19 cellular contexts compared by ENCODE assay signal in genomic region chr2:223036756-223037432, GRCh38. TPM values are rescaled to one million over a fixed set of nuclear protein-coding genes. Genes with fewer than 3 reads are reported as not detected.
DNase-seq lines count a peak whose midpoint lies in the region; ATAC-seq, FAIRE-seq and TF ChIP-seq lines count a peak whose summit lies in the region.
"Had no signal": no experiment of that assay in that cellular context is flagged by ENCODE, and none has a peak within 500 bp of the region (broad histone marks: within the 10 kb centered on the region; RNA-seq: fewer than 3 reads in every experiment).

No MANE protein-coding gene starts in this region.

- TF ChIP-seq CTCF in GM23338 (conservative IDR thresholded peaks at IDR 0.05; ENCODE audit: low read depth in 2 of 2) = no peak
- no peak for TF ChIP-seq CTCF in WTC11 (IDR thresholded peaks at IDR 0.05)
- TF ChIP-seq CTCF in body of pancreas (IDR thresholded peaks at IDR 0.05) = no peak

- peak overlapping the region; percentile 83 for H4K91ac ChIP-seq in trophoblast cell (ENCODE audit: low read depth, low read length)

- H2BK120ac ChIP-seq in trophoblast cell (ENCODE audit: insufficient read depth, low read length, poor library complexity) = peak overlapping the region; percentile 56

- 0 out of 2 replicates have a peak overlapping the region, but pooled peaks have one; percentile 1 for H3K4me2 ChIP-seq in GM23338
- no peak overlapping the region for H3K4me2 ChIP-seq in trophoblast cell (ENCODE audit: low read length)
- H3K4me2 ChIP-seq: BLaER1 treated with 17β-estradiol and CSF1 and Interleukin-3, amounts not matched to agents 10 nM and 100 nM had no signal

- peak overlapping the region; percentile 66; the same call in 1 of the 2 replicates for H3K27ac Mint-ChIP-seq in GM23338
- peak overlapping the region; percentile 87 for H3K27ac Mint-ChIP-seq in WTC11
- H3K27ac Mint-ChIP-seq: CD4-positive, CD25-positive, alpha-beta regulatory T cell had no signal

- POLR2A ChIA-PET in WTC11 (lab: Charles Lee) = no interaction called here

- peaks cover 15% of the 10 kb centered on the region; the same call in 1 of the 2 replicates for H3K9me3 ChIP-seq in iPS-20b (ENCODE audit: insufficient read depth, low read depth, low read length)
- H3K9me3 ChIP-seq in trophoblast cell (ENCODE audit: insufficient read depth, low read depth, low read length) = peaks cover 5% of the 10 kb centered on the region
- no peaks in the 10 kb centered on the region for H3K9me3 ChIP-seq in body of pancreas
- H3K9me3 ChIP-seq: HAP-1 had no signal

- H2AK5ac ChIP-seq in trophoblast cell (ENCODE audit: low read length) = no peak overlapping the region

- no peak overlapping the region for H4K12ac ChIP-seq in trophoblast cell (ENCODE audit: low read depth, low read length)

- peaks cover 32% of the 10 kb centered on the region for H3K4me1 ChIP-seq in GM23338 (ENCODE audit: insufficient read depth)
- H3K4me1 ChIP-seq in iPS-20b (ENCODE audit: insufficient read depth, low read length) = peaks cover 30% of the 10 kb centered on the region; the same call in 1 of the 2 replicates
- peaks cover 6 to 14% of the 10 kb centered on the region in 2 experiments for H3K4me1 ChIP-seq in trophoblast cell (ENCODE audit: control insufficient read depth in 1 of 2, insufficient read depth in 2 of 2, low read length in 2 of 2)
- peaks cover 7% of the 10 kb centered on the region for H3K4me1 ChIP-seq in body of pancreas
- H3K4me1 ChIP-seq: HAP-1 had no signal

- peak overlapping the region; percentile 32; the same call in 1 of the 2 replicates for H3K9ac ChIP-seq in iPS-20b (ENCODE audit: low read depth, low read length)
- no peak overlapping the region for H3K9ac ChIP-seq in trophoblast cell (ENCODE audit: low read length)
- H3K9ac ChIP-seq: BLaER1 treated with 17β-estradiol and CSF1 and Interleukin-3, amounts not matched to agents 10 nM and 100 nM had no signal

- TF ChIP-seq POLR2A in body of pancreas (IDR thresholded peaks at IDR 0.05) (no peak), GM12891 (IDR thresholded peaks at IDR 0.05; ENCODE audit: low read depth, low read length) (no peak)

- H3K36me3 Mint-ChIP-seq in GM23338 (ENCODE audit: low read depth) (peaks cover 44% of the 10 kb centered on the region), WTC11 (peaks cover 34% of the 10 kb centered on the region)
- H3K36me3 Mint-ChIP-seq: CD4-positive, CD25-positive, alpha-beta regulatory T cell had no signal

- intact Hi-C loops in body of pancreas (cut with DNase I) = no loop called here

- H3K79me1 ChIP-seq in trophoblast cell (ENCODE audit: low read length) = peaks cover 23% of the 10 kb centered on the region

- WGBS in trophoblast cell (ENCODE audit: extremely low coverage, insufficient coverage, insufficient read length) = no CpG with 5 or more reads among the region's 3 CpGs
- WGBS in body of pancreas, 2 donors = 68 to 71% methylated on average over 3 of the region's 3 CpGs

- CTCF ChIA-PET in WTC11 (lab: Charles Lee) = no interaction called here

- H4K20me1 ChIP-seq in GM23338 (replicated peaks; ENCODE audit: insufficient read depth) = no peaks in the 10 kb centered on the region
- H4K20me1 ChIP-seq: BLaER1 treated with 17β-estradiol and CSF1 and Interleukin-3, amounts not matched to agents 10 nM and 100 nM had no signal

- H3K9me2 ChIP-seq in GM23338 (ENCODE audit: insufficient read depth) = peaks cover 16% of the 10 kb centered on the region

- H3K79me2 ChIP-seq in GM23338 (replicated peaks; ENCODE audit: insufficient read depth) (no peaks in the 10 kb centered on the region), trophoblast cell (ENCODE audit: control insufficient read depth, insufficient read depth, low read length, poor library complexity) (no peaks in the 10 kb centered on the region)

- H3K14ac ChIP-seq in trophoblast cell (ENCODE audit: low read length) = no peak overlapping the region

- H3K4me3 Mint-ChIP-seq in GM23338 (no peak overlapping the region), WTC11 (peak overlapping the region; percentile 10)
- H3K4me3 Mint-ChIP-seq: CD4-positive, CD25-positive, alpha-beta regulatory T cell had no signal

- H3K27me3 ChIP-seq in GM23338 (ENCODE audit: insufficient read depth) (no peaks in the 10 kb centered on the region), iPS-20b (ENCODE audit: insufficient read depth, low read length) (no peaks in the 10 kb centered on the region), trophoblast cell (ENCODE audit: insufficient read depth, low read length) (no peaks in the 10 kb centered on the region), body of pancreas (no peaks in the 10 kb centered on the region)
- H3K27me3 ChIP-seq: BLaER1 treated with 17β-estradiol and CSF1 and Interleukin-3, amounts not matched to agents 10 nM and 100 nM had no signal

- H3F3A ChIP-seq in GM23338 (replicated peaks; ENCODE audit: low read depth) = no peaks in the 10 kb centered on the region

- H3K9me3 Mint-ChIP-seq in GM23338 = peaks cover 32% of the 10 kb centered on the region
- H3K9me3 Mint-ChIP-seq in WTC11 = peaks cover 39% of the 10 kb centered on the region

- DNase-seq in GM23338 (ENCODE audit: low spot score) = no peak
- DNase-seq in WTC11 (ENCODE audit: low spot score) = peak; percentile 13
- no peak for DNase-seq in trophoblast cell
- no peak for DNase-seq in superior temporal gyrus (ENCODE audit: extremely low spot score)
- no peak for DNase-seq in body of pancreas
- DNase-seq in GM12891 (ENCODE audit: insufficient read length, low spot score) = no peak
- DNase-seq: ACHN; CD4-positive, CD25-positive, alpha-beta regulatory T cell; DMS 273 treated with DMSO at 0.1 percent for 48 hours; DMS79 had no signal

- H3K4me1 Mint-ChIP-seq in GM23338 = peaks cover 54% of the 10 kb centered on the region
- peaks cover 67% of the 10 kb centered on the region for H3K4me1 Mint-ChIP-seq in WTC11
- H3K4me1 Mint-ChIP-seq: CD4-positive, CD25-positive, alpha-beta regulatory T cell had no signal

- no peak overlapping the region for H4K8ac ChIP-seq in trophoblast cell (ENCODE audit: low read depth, low read length)

- no peak overlapping the region for H3K4me3 ChIP-seq in GM23338
- H3K4me3 ChIP-seq in iPS-20b (ENCODE audit: low read length) = peak overlapping the region; percentile 39; the same call in 1 of the 2 replicates
- no peak overlapping the region for H3K4me3 ChIP-seq in trophoblast cell (ENCODE audit: low read depth, low read length)
- no peak overlapping the region for H3K4me3 ChIP-seq in body of pancreas
- H3K4me3 ChIP-seq: BLaER1 treated with 17β-estradiol and CSF1 and Interleukin-3, amounts not matched to agents 10 nM and 100 nM; HAP-1 had no signal

- H3K27me3 Mint-ChIP-seq in GM23338 (ENCODE audit: insufficient read depth, low read depth, poor library complexity) (peaks cover 8% of the 10 kb centered on the region), WTC11 (ENCODE audit: low read depth) (peaks cover 13% of the 10 kb centered on the region)

- ATAC-seq in GM23338 (peak; percentile 83), WTC11 (peak; percentile 74), body of pancreas (no peak), GM18498 (IDR thresholded peaks at IDR 0.05; ENCODE audit: unreplicated experiment) (no peak)
- ATAC-seq: HepG2 had no signal

- H3K18ac ChIP-seq in trophoblast cell (ENCODE audit: low read length) = no peak overlapping the region

- no peak for FAIRE-seq in GM12891 (lab: Jason Lieb, UNC)
- FAIRE-seq: G401.6, GM12892, GM19239, HepG2 had no signal

- H3K27ac ChIP-seq in GM23338 (ENCODE audit: low read depth) (no peak overlapping the region), iPS-20b (ENCODE audit: low read length) (peak overlapping the region; percentile 70), trophoblast cell (ENCODE audit: low read depth, low read length) (peak overlapping the region; percentile 86), body of pancreas (no peak overlapping the region)
- H3K27ac ChIP-seq: BLaER1 treated with 17β-estradiol and CSF1 and Interleukin-3, amounts not matched to agents 10 nM and 100 nM had no signal

- no peak overlapping the region; the same call in 1 of the 2 replicates for H2AFZ ChIP-seq in GM23338
- H2AFZ ChIP-seq in trophoblast cell (ENCODE audit: insufficient read depth, low read length, poor library complexity) = no peak overlapping the region

- no peak overlapping the region for H3K23ac ChIP-seq in trophoblast cell (ENCODE audit: low read length)

- H3K36me3 ChIP-seq in GM23338 (ENCODE audit: insufficient read depth) (peaks cover 5% of the 10 kb centered on the region; the same call in 1 of the 2 replicates), iPS-20b (ENCODE audit: insufficient read depth, low read depth, low read length) (no peaks in the 10 kb centered on the region), trophoblast cell (ENCODE audit: control insufficient read depth in 1 of 2, insufficient read depth in 2 of 2, low read length in 2 of 2) (peaks cover 0 to 3% of the 10 kb centered on the region in 2 experiments), body of pancreas (replicated peaks in 1 of 2; ENCODE audit: insufficient read depth in 1 of 2, low read depth in 2 of 2) (no peaks in the 10 kb centered on the region)
- H3K36me3 ChIP-seq: BLaER1 treated with 17β-estradiol and CSF1 and Interleukin-3, amounts not matched to agents 10 nM and 100 nM; HAP-1 had no signal

- H2BK12ac ChIP-seq in trophoblast cell (ENCODE audit: low read length) = peak overlapping the region; percentile 61

- H3K4ac ChIP-seq in trophoblast cell (ENCODE audit: low read depth, low read length) = no peak overlapping the region

- peak overlapping the region; percentile 29 for H2BK5ac ChIP-seq in trophoblast cell (ENCODE audit: low read depth, low read length, poor library complexity)

TF ChIP-seq in GM23338, 12 proteins besides CTCF, POLR2A, EP300 and RAD21 (continues in another document):
- TF ChIP-seq EZH2phosphoT487 (IDR thresholded peaks at IDR 0.05; ENCODE audit: unreplicated experiment) = no peak

TF ChIP-seq in WTC11, 78 proteins besides CTCF, POLR2A, EP300 and RAD21 (continues in another document):
- TF ChIP-seq TEAD1 (CRISPR knock-in tag; IDR thresholded peaks at IDR 0.05) (peak; percentile 33; the same call in 1 of the 2 replicates), JAZF1 (CRISPR knock-in tag; IDR thresholded peaks at IDR 0.05) (no peak), SMAD3 (CRISPR knock-in tag; IDR thresholded peaks at IDR 0.05; ENCODE audit: borderline replicate concordance) (no peak), NFATC4 (CRISPR knock-in tag; IDR thresholded peaks at IDR 0.05) (no peak), ZNF423 (CRISPR knock-in tag; IDR thresholded peaks at IDR 0.05) (peak; percentile 77)

TF ChIP-seq in GM12891, 5 proteins besides CTCF, POLR2A, EP300 and RAD21:
- no peak for TF ChIP-seq POLR2AphosphoS5 (IDR thresholded peaks at IDR 0.05; ENCODE audit: low read depth, low read length)
- no peak for TF ChIP-seq POU2F2 (IDR thresholded peaks at IDR 0.05; ENCODE audit: low read depth, low read length)
- TF ChIP-seq PAX5 (IDR thresholded peaks at IDR 0.05; ENCODE audit: insufficient read depth, low read length, severe bottlenecking) = no peak
- no peak for TF ChIP-seq TAF1 (IDR thresholded peaks at IDR 0.05; ENCODE audit: low read depth, low read length)
- no peak for TF ChIP-seq SPI1 (IDR thresholded peaks at IDR 0.05; ENCODE audit: low read depth, low read length)
TF ChIP-seq in GM12891: peak in this region for 0.

RNA-seq across cellular contexts. Expression of gene KCNE4, which starts 15.1 kb away (rescaled TPM):
- not detected in 2 replicates for total RNA-seq in GM23338 (2014; rRNA removed; shearing (Covaris generic))
- polyA plus RNA-seq in GM23338 (2016; fragmentation: Nextera tagmentation; extraction: Ambion mirVana) = not detected in 2 replicates
- total RNA-seq in WTC11 (2021) (0.04 TPM in 1 of 3 replicates, not detected in the others), body of pancreas (1 to 10 TPM; 3.9 to 4.6 TPM)
- polyA plus RNA-seq in trophoblast cell (2013) = 1.3 and 1.5 TPM in 2 replicates
- not detected for polyA plus RNA-seq in GM12891 (2012; ENCODE audit: low read depth, missing spikeins)
- total RNA-seq: CD4-positive, CD25-positive, alpha-beta regulatory T cell; HepG2; HT-29 had no signal
- polyA plus RNA-seq: CD4-positive, CD25-positive, alpha-beta regulatory T cell; HepG2 had no signal

Comparison
In these comparisons a context has a peak if more than half of its experiments do, and no peak if none do; other contexts are left out.
1. ATAC-seq: peak in GM23338 (single experiment) and WTC11 (single experiment); none in body of pancreas (single experiment) and GM18498 (single experiment).
2. H3K27ac ChIP-seq: peak in iPS-20b (single experiment) and trophoblast cell (single experiment); none in GM23338 (single experiment) and body of pancreas (0 of 4).